2 cellular contexts compared by ENCODE assay signal in genomic region chr2:99317873-99318200, GRCh38. TPM values are rescaled to one million over a fixed set of nuclear protein-coding genes. Genes with fewer than 3 reads are reported as not detected.
"Had no signal": no experiment of that assay in that cellular context is flagged by ENCODE, and none has a peak within 500 bp of the region (broad histone marks: within the 10 kb centered on the region; RNA-seq: fewer than 3 reads in every experiment).

No MANE protein-coding gene starts in this region.

RNA-seq across cellular contexts. Expression of gene LYG1, which starts 16.8 kb away (rescaled TPM):
- total RNA-seq: HT1080, IMR-90 had no signal
